20 cellular contexts compared by ENCODE assay signal in genomic region chr4:67712650-67713530, GRCh38. TPM values are rescaled to one million over a fixed set of nuclear protein-coding genes. Genes with fewer than 3 reads are reported as not detected.
DNase-seq lines count a peak whose midpoint lies in the region; ATAC-seq, FAIRE-seq and TF ChIP-seq lines count a peak whose summit lies in the region.
"Had no signal": no experiment of that assay in that cellular context is flagged by ENCODE, and none has a peak within 500 bp of the region (broad histone marks: within the 10 kb centered on the region; RNA-seq: fewer than 3 reads in every experiment).

No MANE protein-coding gene starts in this region.

- H3K23ac ChIP-seq in neuronal stem cell (ENCODE audit: low read depth, low read length, poor library complexity), result no peak overlapping the region

- H4K20me1 ChIP-seq in K562 (replicated peaks; ENCODE audit: control insufficient read depth, insufficient read depth, low read length), result peaks cover 7% of the 10 kb centered on the region; the same call in 1 of the 2 replicates

- in situ Hi-C loops in K562 (cut with MboI), result no loop called here

- H3K9me3 ChIP-seq in K562 (replicated peaks; ENCODE audit: control insufficient read depth, insufficient read depth, low read depth, low read length), result no peaks in the 10 kb centered on the region
- H3K9me3 ChIP-seq in neuronal stem cell (replicated peaks in 1 of 2; ENCODE audit: control insufficient read depth in 2 of 2, insufficient read depth in 1 of 2, low read depth in 1 of 2, low read length in 2 of 2), result peaks cover 0 to 3% of the 10 kb centered on the region in 2 donors

- H2AK5ac ChIP-seq in neuronal stem cell (ENCODE audit: low read depth, low read length), result no peak overlapping the region

- TF ChIP-seq EP300 in K562 (IDR thresholded peaks at IDR 0.05; ENCODE audit: low read length), result no peak

- H3K79me1 ChIP-seq in neuronal stem cell (ENCODE audit: low read depth, low read length), result peaks cover 2% of the 10 kb centered on the region

- DNase-seq in NCI-H2227 (lab: John Stamatoyannopoulos, UW; ENCODE audit: unreplicated experiment), result peak; percentile 2
- no peak for DNase-seq in NCI-H2227 treated with DMSO at 0.1 percent for 48 hours (lab: John Stamatoyannopoulos, UW)
- peak; percentile 18 for DNase-seq in NCI-H69 (lab: John Stamatoyannopoulos, UW)
- no peak for DNase-seq in K562 (ENCODE audit: extremely low read depth in 1 of 4, low spot score in 3 of 4)
- no peak for DNase-seq in neuronal stem cell (ENCODE audit: low spot score)
- no peak for DNase-seq in RPMI8226
- no peak for DNase-seq in dedifferentiated amniotic fluid mesenchymal stem cell (ENCODE audit: extremely low spot score)
- DNase-seq: activated CD4-positive, alpha-beta T cell treated with anti-CD3 and anti-CD28 coated beads, Interleukin-2, amount 10 ng/mL, durations not matched to agents 7 days and 5 days; anterior cingulate cortex; cortex of kidney; hippocampal formation; left lung; NCI-H1048; right cardiac atrium; T-helper 1 cell had no signal

- peak overlapping the region; percentile 82 for H3K4me2 ChIP-seq in K562 (ENCODE audit: insufficient read depth, low read length)
- no peak overlapping the region for H3K4me2 ChIP-seq in neuronal stem cell (ENCODE audit: insufficient read depth, low read length, poor library complexity, severe bottlenecking)

- CTCF ChIA-PET in K562 (lab: Yijun Ruan, JAX; ENCODE audit: low intra/inter-chr PET ratio), result no interaction called here

- H3K4me1 ChIP-seq in K562 (replicated peaks in 1 of 2; ENCODE audit: control insufficient read depth in 2 of 2, insufficient read depth in 2 of 2, low read length in 2 of 2) (peaks cover 30 to 36% of the 10 kb centered on the region in 2 experiments), neuronal stem cell (ENCODE audit: control insufficient read depth in 2 of 2, insufficient read depth in 1 of 2, low read depth in 1 of 2, low read length in 2 of 2) (peaks cover 9 to 13% of the 10 kb centered on the region in 2 donors)
- H3K4me1 ChIP-seq: left lung had no signal

- TF ChIP-seq POLR2A in K562 (conservative IDR thresholded peaks at IDR 0.05), result no peak

- no peak overlapping the region for H2BK12ac ChIP-seq in neuronal stem cell (ENCODE audit: low read length)

- H3K9ac ChIP-seq in K562 (ENCODE audit: insufficient read depth in 1 of 2, low read depth in 2 of 2, low read length in 2 of 2), result peak overlapping the region; percentile 41 to 53; a peak in 3 of 4 replicates
- no peak overlapping the region for H3K9ac ChIP-seq in neuronal stem cell (ENCODE audit: low read depth, low read length, poor library complexity)

- TF ChIP-seq CTCF in K562 (IDR thresholded peaks at IDR 0.05 in 2 of 3, conservative IDR thresholded peaks at IDR 0.05 in 1 of 3; ENCODE audit: insufficient read depth in 2 of 3, low read depth in 1 of 3, low read length in 3 of 3), result no peak

- H2BK5ac ChIP-seq in neuronal stem cell (ENCODE audit: low read length), result no peak overlapping the region

- H3K79me2 ChIP-seq in K562 (ENCODE audit: control insufficient read depth, insufficient read depth, low read length), result peaks cover 97% of the 10 kb centered on the region

- no peak for TF ChIP-seq RAD21 in K562 (CRISPR knock-in tag; conservative IDR thresholded peaks at IDR 0.05 in 1 of 2, IDR thresholded peaks at IDR 0.05 in 1 of 2)

- WGBS in K562 (ENCODE audit: insufficient coverage, low coverage, missing lambda C conversion rate), result 20% methylated on average over 7 of the region's 7 CpGs
- WGBS in neuronal stem cell (ENCODE audit: extremely low coverage in 2 of 2, insufficient read length in 2 of 2, insufficient replicate concordance in 1 of 2), 2 donors, result no CpG with 5 or more reads among the region's 7 CpGs

- H3K27ac ChIP-seq in K562 (ENCODE audit: extremely low read depth, low read depth, low read length), result peak overlapping the region; percentile 79; the same call in 2 of the 3 replicates
- no peak overlapping the region for H3K27ac ChIP-seq in neuronal stem cell (replicated peaks; ENCODE audit: low read length)
- H3K27ac ChIP-seq: left lung had no signal

- no peaks in the 10 kb centered on the region for H3K27me3 ChIP-seq in K562 (ENCODE audit: control insufficient read depth in 2 of 2, insufficient read depth in 2 of 2, low read length in 2 of 2)
- H3K27me3 ChIP-seq in neuronal stem cell (ENCODE audit: control insufficient read depth in 3 of 3, insufficient read depth in 3 of 3, low read depth in 1 of 3, low read length in 3 of 3), result no peaks in the 10 kb centered on the region
- H3K27me3 ChIP-seq: left lung had no signal

- no peak overlapping the region for H3K14ac ChIP-seq in neuronal stem cell (ENCODE audit: low read length)

- FAIRE-seq in K562 (lab: Jason Lieb, UNC), result no peak
- FAIRE-seq: A204.1, G401.6 had no signal

- peak overlapping the region; percentile 53 for H3K18ac ChIP-seq in neuronal stem cell (ENCODE audit: low read length)

- H3K4ac ChIP-seq in neuronal stem cell (ENCODE audit: low read length), result no peak overlapping the region

- POLR2A ChIA-PET in K562 (lab: Yijun Ruan, JAX), result interaction anchor here (0.7 to 3.1 kb wide), 4 partner anchors 8 to 166 kb away, joined by 3 to 13 read pairs (median 8); partner anchors contain the start of gene UBA6

- H2AFZ ChIP-seq in K562 (ENCODE audit: low read depth, low read length) (peak overlapping the region; percentile 40; the same call in 1 of the 2 replicates), neuronal stem cell (ENCODE audit: low read length) (no peak overlapping the region)

- intact Hi-C loops in K562 (cut with micrococcal nuclease), result no loop called here

- no peak overlapping the region for H3K4me3 ChIP-seq in K562
- H3K4me3 ChIP-seq in neuronal stem cell (ENCODE audit: low read length in 2 of 2), result no peak overlapping the region
- H3K4me3 ChIP-seq: left lung had no signal

- no peak overlapping the region for H2BK15ac ChIP-seq in neuronal stem cell (ENCODE audit: low read length)

- no peak overlapping the region for H4K91ac ChIP-seq in neuronal stem cell (ENCODE audit: low read depth, low read length, poor library complexity)

- H4K8ac ChIP-seq in neuronal stem cell (ENCODE audit: low read depth, low read length), result peak overlapping the region; percentile 68

- peak; percentile 48 for ATAC-seq in K562
- ATAC-seq in HG02763 (IDR thresholded peaks at IDR 0.05; ENCODE audit: unreplicated experiment), result no peak

- no peaks in the 10 kb centered on the region for H3K9me1 ChIP-seq in K562 (ENCODE audit: control insufficient read depth, insufficient read depth, low read length)

- H3K36me3 ChIP-seq in K562 (ENCODE audit: control insufficient read depth, insufficient read depth, low read length) (peaks cover 16% of the 10 kb centered on the region; the same call in 2 of the 3 replicates), neuronal stem cell (replicated peaks in 1 of 2; ENCODE audit: control insufficient read depth in 2 of 2, insufficient read depth in 2 of 2, low read length in 2 of 2) (no peaks in the 10 kb centered on the region)

- H2BK120ac ChIP-seq in neuronal stem cell (ENCODE audit: low read depth, low read length), result no peak overlapping the region

- BruUV-seq in K562 (replicated peaks; lab: Mats Ljungman, UMichigan), result no TSS peak

TF ChIP-seq in K562, 482 proteins besides CTCF, POLR2A, EP300 and RAD21 (continues in another document):
- no peak for TF ChIP-seq ZNF644 (tag; IDR thresholded peaks at IDR 0.05; ENCODE audit: low read depth)

RNA-seq across cellular contexts. Expression of gene UBA6, which starts 11.9 kb away (rescaled TPM):
- 163 and 411 TPM in 2 replicates for total RNA-seq in K562 (2011; cell fraction: chromatin; rRNA removed; ENCODE audit: low replicate concordance)
- total RNA-seq in K562 (2011; cell fraction: nucleolus; rRNA removed), result 67.7 and 84.2 TPM in 2 replicates
- 91.1 and 113 TPM in 2 replicates for total RNA-seq in K562 (2011; cell fraction: nucleoplasm; rRNA removed)
- total RNA-seq in K562 (2014; rRNA removed) (51.5 and 102 TPM in 2 replicates), K562 (2014; rRNA removed; fragmentation: Illumina TruSeq; extraction: Trizol) (135 and 170 TPM in 2 replicates), K562 (2015; rRNA removed; fragmentation: Illumina TruSeq; extraction: Trizol) (94.6 and 96.0 TPM in 2 replicates), K562 (2021) (130 and 132 TPM in 2 replicates)
- polyA plus RNA-seq in K562 (2011; rRNA removed) (109 and 139 TPM in 2 replicates), K562 (2014; fragmentation: Illumina TruSeq; extraction: Trizol) (73.2 and 86.6 TPM in 2 replicates), K562 (2014; fragmentation: Nextera tagmentation; extraction: Ambion mirVana) (10 to 100 TPM; 22.9 to 30.1 TPM), K562 (2014; rRNA removed) (39.8 and 42.8 TPM in 2 replicates)
- 24.6 and 47.1 TPM in 2 replicates for polyA plus RNA-seq in K562 (2011; cell fraction: cytosol; rRNA removed)
- polyA plus RNA-seq in K562 (2011; cell fraction: nucleus; rRNA removed), result 96.1 and 134 TPM in 2 replicates
- 34.3 and 69.1 TPM in 2 replicates for polyA plus RNA-seq in K562 (2012)
- 750 and 759 TPM in 2 replicates for polyA minus RNA-seq in K562 (2011; rRNA and poly(A)+ RNA removed)
- 145 and 199 TPM in 2 replicates for polyA minus RNA-seq in K562 (2011; cell fraction: cytosol; rRNA and poly(A)+ RNA removed)
- polyA minus RNA-seq in K562 (2011; cell fraction: nucleus; rRNA and poly(A)+ RNA removed), result 123 and 152 TPM in 2 replicates
- polyA plus RNA-seq in neuronal stem cell (2013, experiment 1 of 2), result 31.1 TPM
- 29.9 TPM for polyA plus RNA-seq in neuronal stem cell (2013, experiment 2 of 2)

RNA-seq across cellular contexts. Expression of gene GNRHR, which starts 41.3 kb away (rescaled TPM):
- total RNA-seq in K562 (2011; cell fraction: chromatin; rRNA removed; ENCODE audit: low replicate concordance), result not detected in 2 replicates
- not detected in 2 replicates for total RNA-seq in K562 (2011; cell fraction: nucleolus; rRNA removed)
- total RNA-seq in K562 (2011; cell fraction: nucleoplasm; rRNA removed), result not detected in 2 replicates
- not detected in 2 replicates for total RNA-seq in K562 (2014; rRNA removed)
- total RNA-seq in K562 (2014; rRNA removed; fragmentation: Illumina TruSeq; extraction: Trizol), result not detected in 2 replicates
- total RNA-seq in K562 (2015; rRNA removed; fragmentation: Illumina TruSeq; extraction: Trizol), result not detected in 2 replicates
- not detected in 2 replicates for total RNA-seq in K562 (2021)
- not detected in 2 replicates for polyA plus RNA-seq in K562 (2011; rRNA removed)
- not detected in 2 replicates for polyA plus RNA-seq in K562 (2011; cell fraction: cytosol; rRNA removed)
- polyA plus RNA-seq in K562 (2011; cell fraction: nucleus; rRNA removed), result not detected in 2 replicates
- polyA plus RNA-seq in K562 (2012), result 0.17 and 0.25 TPM in 2 replicates
- not detected in 2 replicates for polyA plus RNA-seq in K562 (2014; fragmentation: Illumina TruSeq; extraction: Trizol)
- polyA plus RNA-seq in K562 (2014; fragmentation: Nextera tagmentation; extraction: Ambion mirVana), result under 1 TPM; 0.06 to 0.13 TPM
- polyA plus RNA-seq in K562 (2014; rRNA removed), result not detected in 2 replicates
- not detected in 2 replicates for polyA minus RNA-seq in K562 (2011; rRNA and poly(A)+ RNA removed)
- not detected in 2 replicates for polyA minus RNA-seq in K562 (2011; cell fraction: cytosol; rRNA and poly(A)+ RNA removed)
- not detected in 2 replicates for polyA minus RNA-seq in K562 (2011; cell fraction: nucleus; rRNA and poly(A)+ RNA removed)
- polyA plus RNA-seq in neuronal stem cell (2013, experiment 1 of 2), result not detected
- polyA plus RNA-seq in neuronal stem cell (2013, experiment 2 of 2), result not detected
- total RNA-seq: activated CD4-positive, alpha-beta T cell treated with anti-CD3 and anti-CD28 coated beads, Interleukin-2, amount 10 ng/mL, durations not matched to agents 7 days and 5 days; left lung; NCI-H460; right cardiac atrium; ureter had no signal
- polyA plus RNA-seq: right cardiac atrium had no signal

Comparison
In these comparisons a context has a peak if more than half of its experiments do, and no peak if none do; other contexts are left out.
1. DNase-seq: peak in NCI-H2227 (single experiment) and NCI-H69 (single experiment); none in NCI-H2227 treated with DMSO at 0.1 percent for 48 hours (single experiment), K562 (0 of 4), neuronal stem cell (single experiment), RPMI8226 (single experiment) and dedifferentiated amniotic fluid mesenchymal stem cell (single experiment).